8 cellular contexts compared by ENCODE assay signal in genomic region chr1:37514350-37515184, GRCh38. TPM values are rescaled to one million over a fixed set of nuclear protein-coding genes. Genes with fewer than 3 reads are reported as not detected.
DNase-seq lines count a peak whose midpoint lies in the region; ATAC-seq and TF ChIP-seq lines count a peak whose summit lies in the region.

Gene MEAF6 (minus strand): TSS chr1:37514766. CDS start chr1:37514746, 20 bp downstream.

- no peaks in the 10 kb centered on the region for H3K9me2 ChIP-seq in GM23338 (ENCODE audit: insufficient read depth)

- peak within 1 kb of the TSS; percentile 80; the same call in 1 of the 2 replicates for H2AFZ ChIP-seq in GM23338

- H3K4me3 ChIP-seq in GM23338 (peak within 1 kb of the TSS; percentile 86), suprapubic skin (peak within 1 kb of the TSS; percentile 87)

- H3K4me1 ChIP-seq in ES-I3 (ENCODE audit: insufficient read depth, low read length) = peaks cover 6% of the 10 kb centered on the region; the same call in 1 of the 2 replicates
- H3K4me1 ChIP-seq in GM23338 (ENCODE audit: insufficient read depth) = peaks cover 19% of the 10 kb centered on the region
- H3K4me1 ChIP-seq in suprapubic skin = peaks cover 21% of the 10 kb centered on the region

- 0% methylated on average over 29 of the region's 100 CpGs for WGBS in suprapubic skin

- peaks cover 15% of the 10 kb centered on the region for H3K27me3 Mint-ChIP-seq in GM23338 (ENCODE audit: insufficient read depth, low read depth, poor library complexity)
- no peaks in the 10 kb centered on the region for H3K27me3 Mint-ChIP-seq in activated naive CD4-positive, alpha-beta T cell treated with anti-CD3 and anti-CD28 coated beads for 36 hours (ENCODE audit: low read depth)

- H3K27ac ChIP-seq in GM23338 (ENCODE audit: low read depth) (peak within 1 kb of the TSS; percentile 98), suprapubic skin (peak within 1 kb of the TSS; percentile 94)

- DNase-seq in GM23338 (ENCODE audit: low spot score) (peak; percentile 88), LHCN-M2 (ENCODE audit: low read depth) (peak; percentile 73), SK-N-DZ (ENCODE audit: low spot score) (peak; percentile 76), germinal center (ENCODE audit: low spot score) (peak; percentile 93), occipital lobe (lab: John Stamatoyannopoulos, UW) (peak; percentile 75), suprapubic skin (ENCODE audit: low spot score in 2 of 2) (peak; percentile 88 to 91)
- peak; percentile 81 for DNase-seq in activated naive CD4-positive, alpha-beta T cell treated with anti-CD3 and anti-CD28 coated beads for 36 hours

- CTCF ChIA-PET in activated naive CD4-positive, alpha-beta T cell treated with anti-CD3 and anti-CD28 coated beads for 36 hours (lab: Charles Lee) = interaction anchor here (0.9 to 1.7 kb wide), 12 partner anchors 12 to 170 kb away, joined by 3 to 4 read pairs (median 4); no protein-coding TSS in a partner anchor

- peak; percentile 93 for ATAC-seq in GM23338

- TF ChIP-seq POLR2A in suprapubic skin (IDR thresholded peaks at IDR 0.05) = peak; percentile 13 to 61

- TF ChIP-seq CTCF in GM23338 (conservative IDR thresholded peaks at IDR 0.05; ENCODE audit: low read depth in 2 of 2) (peak; percentile 51 to 62), suprapubic skin (IDR thresholded peaks at IDR 0.05) (peak; percentile 83 to 94)

- peak within 1 kb of the TSS; percentile 89 for H3K4me2 ChIP-seq in GM23338

- peaks cover 14% of the 10 kb centered on the region; the same call in 1 of the 2 replicates for H3F3A ChIP-seq in GM23338 (replicated peaks; ENCODE audit: low read depth)

- no peaks in the 10 kb centered on the region for H3K9me3 Mint-ChIP-seq in GM23338
- H3K9me3 Mint-ChIP-seq in activated naive CD4-positive, alpha-beta T cell treated with anti-CD3 and anti-CD28 coated beads for 36 hours = no peaks in the 10 kb centered on the region

- H3K79me2 ChIP-seq in GM23338 (replicated peaks; ENCODE audit: insufficient read depth) = peaks cover 33% of the 10 kb centered on the region

- no peak for TF ChIP-seq EP300 in suprapubic skin (IDR thresholded peaks at IDR 0.05)

- H3K4me1 Mint-ChIP-seq in GM23338 = peaks cover 18% of the 10 kb centered on the region
- H3K4me1 Mint-ChIP-seq in activated naive CD4-positive, alpha-beta T cell treated with anti-CD3 and anti-CD28 coated beads for 36 hours (ENCODE audit: low read depth) = peaks cover 40% of the 10 kb centered on the region

- peaks cover 16% of the 10 kb centered on the region for H3K36me3 Mint-ChIP-seq in GM23338 (ENCODE audit: low read depth)
- peaks cover 8% of the 10 kb centered on the region for H3K36me3 Mint-ChIP-seq in activated naive CD4-positive, alpha-beta T cell treated with anti-CD3 and anti-CD28 coated beads for 36 hours (ENCODE audit: low read depth)

- H3K27ac Mint-ChIP-seq in GM23338 = peak within 1 kb of the TSS; percentile 99
- peak within 1 kb of the TSS; percentile 95 for H3K27ac Mint-ChIP-seq in activated naive CD4-positive, alpha-beta T cell treated with anti-CD3 and anti-CD28 coated beads for 36 hours

- intact Hi-C loops in activated naive CD4-positive, alpha-beta T cell treated with anti-CD3 and anti-CD28 coated beads for 36 hours (cut with micrococcal nuclease) = loop anchor here (1.0 to 10.0 kb wide), 5 partner anchors 35 to 1360 kb away; partner anchors contain the start of genes MAP7D1, MTF1, SF3A3 and SNIP1

- peak within 1 kb of the TSS; percentile 91 for H3K4me3 Mint-ChIP-seq in GM23338
- H3K4me3 Mint-ChIP-seq in activated naive CD4-positive, alpha-beta T cell treated with anti-CD3 and anti-CD28 coated beads for 36 hours = peak within 1 kb of the TSS; percentile 91

- H3K36me3 ChIP-seq in ES-I3 (ENCODE audit: insufficient read depth, low read length) (no peaks in the 10 kb centered on the region; the same call in 1 of the 2 replicates), GM23338 (ENCODE audit: insufficient read depth) (no peaks in the 10 kb centered on the region; the same call in 1 of the 2 replicates), suprapubic skin (peaks cover 13% of the 10 kb centered on the region)

- H3K9ac ChIP-seq in ES-I3 (ENCODE audit: low read depth, low read length) = peak within 1 kb of the TSS; percentile 67

- H4K20me1 ChIP-seq in GM23338 (replicated peaks; ENCODE audit: insufficient read depth) = peaks cover 6% of the 10 kb centered on the region

- H3K27me3 ChIP-seq in GM23338 (ENCODE audit: insufficient read depth) (no peaks in the 10 kb centered on the region), suprapubic skin (no peaks in the 10 kb centered on the region)

- H3K9me3 ChIP-seq in ES-I3 (ENCODE audit: control insufficient read depth, insufficient read depth, low read length) = no peaks in the 10 kb centered on the region
- no peaks in the 10 kb centered on the region for H3K9me3 ChIP-seq in suprapubic skin

TF ChIP-seq in GM23338, 12 proteins besides CTCF, POLR2A, EP300 and RAD21:
- TF ChIP-seq POLR2AphosphoS5 (IDR thresholded peaks at IDR 0.05; ENCODE audit: low read depth) (peak; percentile 67), JUNB (IDR thresholded peaks at IDR 0.05; ENCODE audit: unreplicated experiment) (no peak), ZNF114 (CRISPR knock-in tag; IDR thresholded peaks at IDR 0.05) (no peak)

RNA-seq across cellular contexts. Expression of gene MEAF6, which starts in this region (rescaled TPM):
- total RNA-seq in GM23338 (2014; rRNA removed; shearing (Covaris generic)) = 58.9 and 64.5 TPM in 2 replicates
- 53.5 and 60.1 TPM in 2 replicates for polyA plus RNA-seq in GM23338 (2016; fragmentation: Nextera tagmentation; extraction: Ambion mirVana)
- total RNA-seq in LHCN-M2 (2014; rRNA removed) (86.2 and 90.1 TPM in 2 replicates), occipital lobe (106 TPM), suprapubic skin (100 to 1,000 TPM in 1 of 4 donors, 10 to 100 TPM in 3; 63.6 to 105 (median 68.7) TPM)
- polyA plus RNA-seq in LHCN-M2 (2012) = 41.0 TPM
- polyA plus RNA-seq in SK-N-DZ (2014; cell fraction: cytosol; rRNA removed) = 105 and 117 TPM in 2 replicates
- polyA plus RNA-seq in SK-N-DZ (2014; cell fraction: nucleus; rRNA removed) = 63.0 and 96.6 TPM in 2 replicates
- total RNA-seq in activated naive CD4-positive, alpha-beta T cell treated with anti-CD3 and anti-CD28 coated beads for 36 hours = 10 to 100 TPM; 57.5 to 62.8 TPM

Comparison
In these comparisons a context has a peak if more than half of its experiments do, and no peak if none do; other contexts are left out.
1. Peak in every context shown above with its lines: DNase-seq, ATAC-seq, H3K4me3 ChIP-seq and H3K27ac ChIP-seq.